ENCODE assay signal across 17 cellular contexts in genomic region chr6:47967843-47968242, GRCh38.
A peak's percentile ranks its signal among the peaks of the same experiment; 100 is the strongest.
DNase-seq lines count a peak whose midpoint lies in the region; ATAC-seq lines count a peak whose summit lies in the region.
"Had no signal": no experiment of that assay in that cellular context is flagged by ENCODE, and none has a peak within 500 bp of the region (broad histone marks: within the 10 kb centered on the region; RNA-seq: fewer than 3 reads in every experiment).

No MANE protein-coding gene starts in this region.

- no peak for DNase-seq in stimulated activated naive CD8-positive, alpha-beta T cell treated with anti-CD3 and anti-CD28 coated beads, Interleukin-15, amount 100 ng/mL, for 72 hours
- no peak for DNase-seq in stimulated activated naive CD8-positive, alpha-beta T cell treated with anti-CD3 and anti-CD28 coated beads, Interleukin-15, Interleukin-2, amounts not matched to agents 100 U/mL and 50 U/mL, for 24 hours
- DNase-seq in T1000 (lab: John Stamatoyannopoulos, UW) (peak; percentile 3), COLO829 (ENCODE audit: low spot score) (no peak), GOT3 (lab: John Stamatoyannopoulos, UW) (no peak)
- no peak for DNase-seq in activated CD4-positive, alpha-beta T cell treated with anti-CD3 and anti-CD28 coated beads for 4 hours
- DNase-seq: activated CD4-positive, alpha-beta T cell treated with anti-CD3 and anti-CD28 coated beads for 48 hours; DND-41; natural killer cell; NCI-H1048; SHP77 treated with DMSO at 0.1 percent for 48 hours; stimulated activated CD4-positive, alpha-beta T cell treated with anti-CD3 and anti-CD28 coated beads, Interleukin-15, amount 100 ng/mL, for 24 hours; substantia nigra had no signal

- H3K4me3 Mint-ChIP-seq in stimulated activated naive CD8-positive, alpha-beta T cell treated with anti-CD3 and anti-CD28 coated beads, Interleukin-15, amount 100 ng/mL, for 72 hours: no peak overlapping the region
- H3K4me3 Mint-ChIP-seq: CD14-positive monocyte, natural killer cell had no signal

- no peaks in the 10 kb centered on the region for H3K4me1 Mint-ChIP-seq in stimulated activated naive CD8-positive, alpha-beta T cell treated with anti-CD3 and anti-CD28 coated beads, Interleukin-15, amount 100 ng/mL, for 72 hours
- H3K4me1 Mint-ChIP-seq: CD14-positive monocyte, natural killer cell had no signal

- H3K9me3 Mint-ChIP-seq in stimulated activated naive CD8-positive, alpha-beta T cell treated with anti-CD3 and anti-CD28 coated beads, Interleukin-15, amount 100 ng/mL, for 72 hours: peaks cover 0 to 12% of the 10 kb centered on the region in 2 donors

- H3K27ac Mint-ChIP-seq in stimulated activated naive CD8-positive, alpha-beta T cell treated with anti-CD3 and anti-CD28 coated beads, Interleukin-15, amount 100 ng/mL, for 72 hours: no peak overlapping the region
- H3K27ac Mint-ChIP-seq: CD14-positive monocyte, natural killer cell had no signal

- H3K27me3 Mint-ChIP-seq in stimulated activated naive CD8-positive, alpha-beta T cell treated with anti-CD3 and anti-CD28 coated beads, Interleukin-15, amount 100 ng/mL, for 72 hours: no peaks in the 10 kb centered on the region

- peak; percentile 33 for ATAC-seq in stimulated activated naive CD8-positive, alpha-beta T cell treated with anti-CD3 and anti-CD28 coated beads, Interleukin-15, amount 100 ng/mL, for 72 hours
- no peak for ATAC-seq in stimulated activated naive CD8-positive, alpha-beta T cell treated with anti-CD3 and anti-CD28 coated beads, Interleukin-15, Interleukin-2, amounts not matched to agents 100 U/mL and 50 U/mL, for 24 hours
- peak; percentile 55 for ATAC-seq in HG03045 (IDR thresholded peaks at IDR 0.05; ENCODE audit: unreplicated experiment)
- ATAC-seq in HG02840 (IDR thresholded peaks at IDR 0.05; ENCODE audit: low FRiP score, unreplicated experiment): no peak
- ATAC-seq: A549, natural killer cell had no signal

Comparison
In these comparisons a context has a peak if more than half of its experiments do, and no peak if none do; other contexts are left out.
1. ATAC-seq: peak in stimulated activated naive CD8-positive, alpha-beta T cell treated with anti-CD3 and anti-CD28 coated beads, Interleukin-15, amount 100 ng/mL, for 72 hours (single experiment) and HG03045 (single experiment); none in stimulated activated naive CD8-positive, alpha-beta T cell treated with anti-CD3 and anti-CD28 coated beads, Interleukin-15, Interleukin-2, amounts not matched to agents 100 U/mL and 50 U/mL, for 24 hours (single experiment) and HG02840 (single experiment).